Comparison of ENCODE assay signal across 9 cellular contexts in the genomic region with DNA sequence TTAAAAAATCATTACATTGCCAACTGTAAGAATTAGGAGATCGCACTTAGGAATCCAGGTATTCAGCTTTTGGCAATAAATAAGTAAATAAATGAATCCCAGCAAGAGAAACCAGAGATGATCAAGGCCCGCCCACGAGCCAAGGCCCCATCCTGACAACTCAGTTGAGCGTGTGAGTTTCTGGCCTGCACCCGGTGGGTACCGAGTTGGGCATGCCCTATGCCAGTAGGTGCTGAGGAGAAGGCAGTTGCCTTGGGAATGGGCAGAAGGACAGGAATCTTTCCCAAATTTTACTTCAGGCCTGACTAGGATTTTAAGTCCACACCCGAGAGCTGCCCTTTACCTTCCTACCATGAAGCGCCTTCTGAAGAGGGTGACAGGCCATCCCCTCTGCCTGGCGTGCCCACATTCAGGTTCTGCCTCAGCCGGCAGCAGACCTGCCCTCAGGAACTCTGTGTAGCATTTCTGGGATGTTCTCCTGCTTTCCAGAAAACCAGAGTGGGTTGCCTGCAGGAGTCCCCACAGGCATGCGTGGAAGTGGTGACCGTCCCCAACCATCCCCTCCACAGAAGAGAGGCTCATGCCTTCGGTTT.
"Had no signal": no experiment of that assay in that cellular context is flagged by ENCODE, and none has a peak within 500 bp of the region (broad histone marks: within the 10 kb centered on the region; RNA-seq: fewer than 3 reads in every experiment).

No MANE protein-coding gene starts in this region.

- H3K27ac ChIP-seq: ascending aorta, ovary, skin epidermis had no signal

- H3K27me3 ChIP-seq: ascending aorta, ovary had no signal

- H3K9me3 ChIP-seq: ascending aorta, ovary had no signal

- H3K27ac Mint-ChIP-seq: activated naive CD8-positive, alpha-beta T cell treated with anti-CD3 and anti-CD28 coated beads, Interleukin-2, amount 50 U/mL, for 24 hours; activated T-cell treated with anti-CD3 and anti-CD28 coated beads, Interleukin-2, amount 50 U/mL, for 72 hours; memory B cell had no signal

- ATAC-seq: activated naive CD8-positive, alpha-beta T cell treated with anti-CD3 and anti-CD28 coated beads, Interleukin-2, amount 50 U/mL, for 24 hours; activated T-cell treated with anti-CD3 and anti-CD28 coated beads, Interleukin-2, amount 50 U/mL, for 72 hours had no signal

- H3K4me3 ChIP-seq: ascending aorta, ovary, skin epidermis had no signal

- H3K36me3 ChIP-seq: ascending aorta, ovary had no signal

- H3K4me1 Mint-ChIP-seq: activated naive CD8-positive, alpha-beta T cell treated with anti-CD3 and anti-CD28 coated beads, Interleukin-2, amount 50 U/mL, for 24 hours; memory B cell had no signal

- H3K9me3 Mint-ChIP-seq: activated naive CD8-positive, alpha-beta T cell treated with anti-CD3 and anti-CD28 coated beads, Interleukin-2, amount 50 U/mL, for 24 hours; memory B cell had no signal

- H3K36me3 Mint-ChIP-seq: memory B cell had no signal

- H3K4me1 ChIP-seq: ascending aorta had no signal

- DNase-seq: activated naive CD4-positive, alpha-beta T cell treated with Interleukin-2 at 50 U/mL for 16 hours; activated naive CD8-positive, alpha-beta T cell treated with anti-CD3 and anti-CD28 coated beads, Interleukin-2, amount 50 U/mL, for 24 hours; activated T-cell treated with anti-CD3 and anti-CD28 coated beads, Interleukin-2, amount 50 U/mL, for 72 hours; foreskin melanocyte; trophoblast cell had no signal

- H3K4me3 Mint-ChIP-seq: activated naive CD8-positive, alpha-beta T cell treated with anti-CD3 and anti-CD28 coated beads, Interleukin-2, amount 50 U/mL, for 24 hours; activated T-cell treated with anti-CD3 and anti-CD28 coated beads, Interleukin-2, amount 50 U/mL, for 72 hours; memory B cell had no signal
